In the genomic region with DNA sequence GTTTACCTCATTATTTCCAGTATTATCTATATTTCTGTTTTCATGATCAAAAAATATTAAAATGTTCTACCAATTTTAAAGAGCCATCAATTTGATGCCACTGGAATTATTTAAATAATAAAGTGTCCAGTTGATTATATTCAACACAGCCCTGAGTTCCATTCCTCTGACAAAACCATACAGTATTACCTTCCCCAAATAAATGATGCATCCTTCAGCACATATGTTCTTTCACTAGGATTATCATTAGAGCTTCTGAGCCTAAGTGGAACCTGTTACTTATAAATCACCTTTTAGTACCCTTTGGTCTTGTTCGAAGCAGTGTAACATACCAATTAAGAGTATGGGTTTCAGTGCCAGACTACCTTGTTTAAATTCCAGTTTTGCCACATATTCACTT, we compare ENCODE assay signal across 19 cellular contexts. TPM values are rescaled to one million over a fixed set of nuclear protein-coding genes. Genes with fewer than 3 reads are reported as not detected.
DNase-seq lines count a peak whose midpoint lies in the region; ATAC-seq and TF ChIP-seq lines count a peak whose summit lies in the region.
"Had no signal": no experiment of that assay in that cellular context is flagged by ENCODE, and none has a peak within 500 bp of the region (broad histone marks: within the 10 kb centered on the region; RNA-seq: fewer than 3 reads in every experiment).

No MANE protein-coding gene starts in this region.

- WGBS in IMR-90 (ENCODE audit: extremely low coverage in 2 of 2, insufficient read length in 1 of 2), 2 experiments = no CpG with 5 or more reads among the region's 1 CpG
- 28 to 49% (median 32%) methylated on average over 1 of the region's 1 CpG for WGBS in psoas muscle, 3 donors

- no peak overlapping the region for H2BK15ac ChIP-seq in IMR-90 (ENCODE audit: low read depth, low read length)

- H3K4me3 ChIP-seq in IMR-90 (ENCODE audit: insufficient read depth, low read depth, low read length) (no peak overlapping the region), psoas muscle (no peak overlapping the region)
- H3K4me3 ChIP-seq: BLaER1, GM23248 had no signal

- no peak overlapping the region for H3K27ac ChIP-seq in IMR-90 (ENCODE audit: insufficient read depth, low read length)
- no peak overlapping the region for H3K27ac ChIP-seq in psoas muscle
- H3K27ac ChIP-seq: 22Rv1, BLaER1, C4-2B, GM23248 had no signal

- no peak overlapping the region for H2BK120ac ChIP-seq in IMR-90 (ENCODE audit: low read depth, low read length)

- no peak overlapping the region for H2AFZ ChIP-seq in IMR-90 (replicated peaks; ENCODE audit: low read length, poor library complexity)
- H2AFZ ChIP-seq: GM23248 had no signal

- no peak overlapping the region for H2AK9ac ChIP-seq in IMR-90 (replicated peaks; ENCODE audit: low read depth, low read length, poor library complexity)

- H3K9ac ChIP-seq in IMR-90 (ENCODE audit: low read depth, low read length) = no peak overlapping the region
- H3K9ac ChIP-seq: BLaER1, GM23248 had no signal

- H4K8ac ChIP-seq in IMR-90 (ENCODE audit: low read depth in 2 of 2, low read length in 2 of 2) = no peak overlapping the region

- ATAC-seq in IMR-90 (ENCODE audit: low read depth) = no peak
- ATAC-seq in psoas muscle = peak; percentile 46 to 87 (median 70)
- ATAC-seq: CD8-positive, alpha-beta T cell had no signal

- H4K20me1 ChIP-seq in IMR-90 (ENCODE audit: insufficient read depth, low read length) = no peaks in the 10 kb centered on the region
- H4K20me1 ChIP-seq: BLaER1 had no signal

- H3K9me3 ChIP-seq in IMR-90 (ENCODE audit: control insufficient read depth, insufficient read depth, low read length) (no peaks in the 10 kb centered on the region), psoas muscle (no peaks in the 10 kb centered on the region)
- H3K9me3 ChIP-seq: BLaER1, Caco-2 had no signal

- TF ChIP-seq RAD21 in IMR-90 (IDR thresholded peaks at IDR 0.05; ENCODE audit: low read length) = no peak

- 0 out of 2 replicates have a peak, but pooled peaks cover 2% of the 10 kb centered on the region for H3K36me3 ChIP-seq in IMR-90 (ENCODE audit: control insufficient read depth, insufficient read depth, low read length)
- H3K36me3 ChIP-seq in psoas muscle (ENCODE audit: insufficient read depth in 1 of 2, low read depth in 1 of 2) = no peaks in the 10 kb centered on the region
- H3K36me3 ChIP-seq: BLaER1 had no signal

- in situ Hi-C loops in IMR-90 (cut with MboI; ENCODE audit: low sequenced_read_pairs) = no loop called here

- POLR2A ChIA-PET in IMR-90 (lab: Charles Lee; ENCODE audit: unreplicated experiment) = no interaction called here

- H3K4me1 ChIP-seq in IMR-90 (ENCODE audit: control insufficient read depth, insufficient read depth, low read length) (peaks cover 6% of the 10 kb centered on the region), psoas muscle (peaks cover 14% of the 10 kb centered on the region)
- H3K4me1 ChIP-seq: Caco-2 had no signal

- no peak overlapping the region for H2BK5ac ChIP-seq in IMR-90 (ENCODE audit: low read depth, low read length, poor library complexity, severe bottlenecking)

- BruUV-seq in IMR-90 (replicated peaks; lab: Mats Ljungman, UMichigan) = no TSS peak

- TF ChIP-seq CTCF in IMR-90 (conservative IDR thresholded peaks at IDR 0.05; ENCODE audit: low read depth, low read length) (no peak), psoas muscle (IDR thresholded peaks at IDR 0.05) (no peak)

- intact Hi-C loops in IMR-90 (cut with micrococcal nuclease) (no loop called here), psoas muscle (cut with DNase I) (no loop called here)

- dilution Hi-C loops in IMR-90 (cut with HindIII; ENCODE audit: low sequenced_read_pairs, unreplicated experiment) = no loop called here

- no peak overlapping the region for H4K5ac ChIP-seq in IMR-90 (ENCODE audit: low read depth, low read length)

- H3K4ac ChIP-seq in IMR-90 (ENCODE audit: low read depth, low read length) = no peak overlapping the region

- no peak overlapping the region for H3K18ac ChIP-seq in IMR-90 (ENCODE audit: low read depth, low read length)

- no peak overlapping the region for H3K4me2 ChIP-seq in IMR-90 (ENCODE audit: low read depth, low read length)
- H3K4me2 ChIP-seq: BLaER1 had no signal

- no peak overlapping the region for H2BK20ac ChIP-seq in IMR-90 (ENCODE audit: low read depth, low read length)

- H3K9me1 ChIP-seq in IMR-90 (ENCODE audit: insufficient read depth, low read length) = no peaks in the 10 kb centered on the region

- CTCF ChIA-PET in IMR-90 (lab: Yijun Ruan, JAX) = no interaction called here

- no peak overlapping the region for H3K23ac ChIP-seq in IMR-90 (ENCODE audit: low read depth, low read length)

- DNase-seq in NCI-H82 (lab: John Stamatoyannopoulos, UW) (peak; percentile 37), NCI-H82 treated with DMSO at 0.1 percent for 48 hours (lab: John Stamatoyannopoulos, UW; ENCODE audit: unreplicated experiment) (no peak), IMR-90 (peak; percentile 18), psoas muscle (no peak), anterior cingulate cortex (lab: John Stamatoyannopoulos, UW) (no peak), NCI-H2029 treated with DMSO at 0.1 percent for 48 hours (lab: John Stamatoyannopoulos, UW) (no peak)
- DNase-seq: Caco-2; CD4-positive, CD25-positive, alpha-beta regulatory T cell; CD8-positive, alpha-beta T cell; DMS 273 treated with DMSO at 0.1 percent for 48 hours; DMS79; EL; GDM1; GM23248; H7; HCEC 1CT had no signal

- no peak overlapping the region for H4K91ac ChIP-seq in IMR-90 (ENCODE audit: insufficient read depth, low read depth, low read length)

- no peak overlapping the region for H2AK5ac ChIP-seq in IMR-90 (ENCODE audit: low read depth, low read length)

- H3K27me3 ChIP-seq in IMR-90 (ENCODE audit: control insufficient read depth, insufficient read depth, low read length) (no peaks in the 10 kb centered on the region), psoas muscle (ENCODE audit: insufficient read depth in 3 of 3, low read length in 2 of 3) (no peaks in the 10 kb centered on the region)
- H3K27me3 ChIP-seq: BLaER1 had no signal

- H3K56ac ChIP-seq in IMR-90 (ENCODE audit: extremely low read depth, insufficient read depth, low read length) = no peak overlapping the region

- H3K79me1 ChIP-seq in IMR-90 (ENCODE audit: low read depth in 1 of 2, low read length in 2 of 2) = no peaks in the 10 kb centered on the region; a peak in 2 of 4 replicates

- no peak for TF ChIP-seq POLR2A in IMR-90 (IDR thresholded peaks at IDR 0.05; ENCODE audit: low read depth, low read length)

- no peak overlapping the region for H3K14ac ChIP-seq in IMR-90 (replicated peaks; ENCODE audit: low read depth, low read length)

TF ChIP-seq in IMR-90, 13 proteins besides CTCF, POLR2A, EP300 and RAD21:
- TF ChIP-seq RFX5 (IDR thresholded peaks at IDR 0.05; ENCODE audit: low read depth, low read length) = no peak
- no peak for TF ChIP-seq CEBPB (IDR thresholded peaks at IDR 0.05; ENCODE audit: low read depth, low read length)
- TF ChIP-seq FOS (IDR thresholded peaks at IDR 0.05; ENCODE audit: low read depth, low read length) = no peak
- TF ChIP-seq MAZ (IDR thresholded peaks at IDR 0.05; ENCODE audit: borderline replicate concordance, low read depth, low read length) = no peak
- TF ChIP-seq, protein P1, sequence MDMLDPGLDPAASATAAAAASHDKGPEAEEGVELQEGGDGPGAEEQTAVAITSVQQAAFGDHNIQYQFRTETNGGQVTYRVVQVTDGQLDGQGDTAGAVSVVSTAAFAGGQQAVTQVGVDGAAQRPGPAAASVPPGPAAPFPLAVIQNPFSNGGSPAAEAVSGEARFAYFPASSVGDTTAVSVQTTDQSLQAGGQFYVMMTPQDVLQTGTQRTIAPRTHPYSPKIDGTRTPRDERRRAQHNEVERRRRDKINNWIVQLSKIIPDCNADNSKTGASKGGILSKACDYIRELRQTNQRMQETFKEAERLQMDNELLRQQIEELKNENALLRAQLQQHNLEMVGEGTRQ (IDR thresholded peaks at IDR 0.05; ENCODE audit: low read depth, low read length) = no peak
- TF ChIP-seq BHLHE40 (IDR thresholded peaks at IDR 0.05; ENCODE audit: low read depth, low read length) = no peak
- TF ChIP-seq, protein P2, sequence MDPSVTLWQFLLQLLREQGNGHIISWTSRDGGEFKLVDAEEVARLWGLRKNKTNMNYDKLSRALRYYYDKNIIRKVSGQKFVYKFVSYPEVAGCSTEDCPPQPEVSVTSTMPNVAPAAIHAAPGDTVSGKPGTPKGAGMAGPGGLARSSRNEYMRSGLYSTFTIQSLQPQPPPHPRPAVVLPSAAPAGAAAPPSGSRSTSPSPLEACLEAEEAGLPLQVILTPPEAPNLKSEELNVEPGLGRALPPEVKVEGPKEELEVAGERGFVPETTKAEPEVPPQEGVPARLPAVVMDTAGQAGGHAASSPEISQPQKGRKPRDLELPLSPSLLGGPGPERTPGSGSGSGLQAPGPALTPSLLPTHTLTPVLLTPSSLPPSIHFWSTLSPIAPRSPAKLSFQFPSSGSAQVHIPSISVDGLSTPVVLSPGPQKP (IDR thresholded peaks at IDR 0.05; ENCODE audit: borderline replicate concordance, low read depth, low read length) = no peak
- no peak for TF ChIP-seq MAFK (IDR thresholded peaks at IDR 0.05; ENCODE audit: low read depth, low read length)
- TF ChIP-seq MXI1 (IDR thresholded peaks at IDR 0.05; ENCODE audit: borderline replicate concordance, low read depth, low read length) = no peak
- TF ChIP-seq NFE2L2 (IDR thresholded peaks at IDR 0.05; ENCODE audit: low read depth, low read length) = no peak
- no peak for TF ChIP-seq SMC3 (IDR thresholded peaks at IDR 0.05; ENCODE audit: low read depth, low read length)
- no peak for TF ChIP-seq RCOR1 (IDR thresholded peaks at IDR 0.05; ENCODE audit: insufficient replicate concordance, low read length)

RNA-seq across cellular contexts. Expression of gene PLEKHO1, which starts 17.3 kb away (rescaled TPM):
- total RNA-seq in IMR-90 (2012; rRNA removed) (51.4 and 53.3 TPM in 2 replicates), psoas muscle (10 to 100 TPM; 37.7 to 68.7 (median 41.9) TPM)
- polyA plus RNA-seq in IMR-90 (2012; rRNA removed) (50.4 and 56.0 TPM in 2 replicates), psoas muscle (100 to 1,000 TPM in 1 of 3 donors, 10 to 100 TPM in 2; 71.4 to 119 (median 84.9) TPM)
- polyA plus RNA-seq in IMR-90 (2012; cell fraction: cytosol; rRNA removed) = 53.4 and 59.2 TPM in 2 replicates
- 71.0 and 87.7 TPM in 2 replicates for polyA plus RNA-seq in IMR-90 (2012; cell fraction: nucleus; rRNA removed; ENCODE audit: low replicate concordance)

Comparison
In these comparisons a context has a peak if more than half of its experiments do, and no peak if none do; other contexts are left out.
1. DNase-seq: peak in NCI-H82 (single experiment) and IMR-90 (single experiment); none in NCI-H82 treated with DMSO at 0.1 percent for 48 hours (single experiment), psoas muscle (0 of 2), anterior cingulate cortex (0 of 58) and NCI-H2029 treated with DMSO at 0.1 percent for 48 hours (single experiment).